ENCODE assay signal across 29 cellular contexts in genomic region chr1:112056354-112056753, GRCh38.
"Had no signal": no experiment of that assay in that cellular context is flagged by ENCODE, and none has a peak within 500 bp of the region (broad histone marks: within the 10 kb centered on the region; RNA-seq: fewer than 3 reads in every experiment).

No MANE protein-coding gene starts in this region.

- H3K27me3 ChIP-seq: ascending aorta had no signal

- H3K27ac ChIP-seq: ascending aorta, KMS-11, WERI-Rb-1 had no signal

- H3K9me3 ChIP-seq: ascending aorta had no signal

- H3K36me3 ChIP-seq: ascending aorta, WERI-Rb-1 had no signal

- ATAC-seq: activated CD8-positive, alpha-beta T cell treated with anti-CD3 and anti-CD28 coated beads for 36 hours; Panc1; SK-N-SH treated with all-trans-retinoic acid at 6 μM for 48 hours had no signal

- H3K9ac ChIP-seq: KMS-11 had no signal

- H3K4me3 ChIP-seq: ascending aorta had no signal

- DNase-seq: activated CD4-positive, alpha-beta T cell treated with anti-CD3 and anti-CD28 coated beads for 1 hour; activated CD4-positive, alpha-beta T cell treated with anti-CD3 and anti-CD28 coated beads, Interleukin-2, amount 10 ng/mL, durations not matched to agents 24 days and 14 days; activated CD4-positive, alpha-beta T cell treated with anti-CD3 and anti-CD28 coated beads, Interleukin-2, amount 50 U/mL, for 4 hours; activated CD4-positive, CD25-positive, alpha-beta regulatory T cell; activated CD8-positive, alpha-beta T cell treated with anti-CD3 and anti-CD28 coated beads for 36 hours; activated gamma-delta T cell; activated naive CD4-positive, alpha-beta T cell treated with Interleukin-2 at 50 U/mL for 16 hours; activated naive CD8-positive, alpha-beta T cell treated with anti-CD3 and anti-CD28 coated beads, Interleukin-2, amount 10 ng/mL, durations not matched to agents 7 days and 5 days; activated T-cell treated with anti-CD3 and anti-CD28 coated beads, Interleukin-2, amount 50 U/mL, for 24 hours; amygdala; cerebellar nuclear complex; NCI-H1105; NCI-H1417 treated with DMSO at 0.1 percent for 48 hours; NCI-H1930; NCI-H2081 treated with DMSO at 0.1 percent for 48 hours; NCI-H226; NCI-H446 treated with DMSO at 0.1 percent for 48 hours; NCI-H524; NCI-H69; SIG-M5; SW 1271; T-helper 1 cell; T-helper 2 cell; T-helper 9 cell; WERI-Rb-1 had no signal

- H3K4me2 ChIP-seq: KMS-11 had no signal

- H3K4me1 ChIP-seq: ascending aorta had no signal
